9 cellular contexts compared by ENCODE assay signal in the genomic region with DNA sequence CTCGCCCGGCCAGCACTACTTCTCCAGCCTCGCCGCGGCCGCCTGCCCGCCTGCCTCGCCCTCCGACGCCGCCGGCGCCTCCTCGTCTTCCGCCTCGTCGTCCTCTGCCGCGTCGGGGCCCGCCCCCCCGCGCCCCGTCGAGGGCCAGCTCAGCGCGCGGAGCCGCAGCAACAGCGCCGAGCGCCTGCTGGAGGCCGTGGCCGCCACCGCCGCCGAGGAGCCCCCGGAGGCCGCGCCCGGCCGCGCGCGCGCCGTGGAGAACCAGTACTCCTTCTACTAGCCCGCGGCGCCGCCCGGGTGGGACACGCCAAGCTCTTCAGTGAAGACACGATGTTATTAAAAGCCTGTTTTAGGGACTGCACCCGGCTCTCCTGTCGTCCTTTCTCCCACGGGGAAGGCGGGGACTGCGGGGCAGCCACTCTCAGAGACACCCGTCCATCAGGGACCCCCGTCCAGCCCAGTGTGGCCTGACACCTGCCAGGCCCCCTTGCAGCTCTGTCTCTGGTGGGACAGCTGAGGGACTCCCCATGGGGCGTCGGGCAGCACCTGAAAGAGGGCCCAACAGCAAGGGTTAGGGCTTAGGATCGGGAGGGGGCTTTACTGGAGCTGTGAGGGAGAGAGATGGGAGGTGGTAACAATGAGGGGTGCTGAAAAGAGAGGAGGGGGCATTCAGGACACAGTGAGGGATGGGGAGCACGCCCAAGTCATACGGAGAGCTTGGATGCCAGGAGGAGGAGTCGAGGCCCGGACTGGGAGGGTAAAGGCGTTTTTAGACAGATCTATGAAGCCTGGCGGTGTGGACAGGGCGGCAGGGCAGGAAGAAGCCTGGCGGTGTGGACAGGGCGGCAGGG. TPM values are rescaled to one million over a fixed set of nuclear protein-coding genes. Genes with fewer than 3 reads are reported as not detected.
DNase-seq lines count a peak whose midpoint lies in the region; ATAC-seq and TF ChIP-seq lines count a peak whose summit lies in the region.
"Had no signal": no experiment of that assay in that cellular context is flagged by ENCODE, and none has a peak within 500 bp of the region (broad histone marks: within the 10 kb centered on the region; RNA-seq: fewer than 3 reads in every experiment).

No MANE protein-coding gene starts in this region.

- H3K27me3 ChIP-seq in SK-N-SH (ENCODE audit: insufficient read depth) = no peaks in the 10 kb centered on the region
- H3K27me3 ChIP-seq in trophoblast cell (ENCODE audit: insufficient read depth, low read length) = no peaks in the 10 kb centered on the region

- WGBS in SK-N-SH (ENCODE audit: low lambda C conversion rate) = 93% methylated on average over 73 of the region's 73 CpGs
- WGBS in trophoblast cell (ENCODE audit: extremely low coverage, insufficient coverage, insufficient read length) = no CpG with 5 or more reads among the region's 73 CpGs

- H2AK5ac ChIP-seq in trophoblast cell (ENCODE audit: low read length) = peak overlapping the region; percentile 90

- H2AFZ ChIP-seq in SK-N-SH (ENCODE audit: low read depth) (no peak overlapping the region), trophoblast cell (ENCODE audit: insufficient read depth, low read length, poor library complexity) (peak overlapping the region; percentile 50)

- peaks cover 3% of the 10 kb centered on the region for H3F3A ChIP-seq in SK-N-SH (replicated peaks; ENCODE audit: insufficient read depth)

- H3K79me2 ChIP-seq in SK-N-SH (ENCODE audit: insufficient read depth) (no peaks in the 10 kb centered on the region), trophoblast cell (ENCODE audit: control insufficient read depth, insufficient read depth, low read length, poor library complexity) (no peaks in the 10 kb centered on the region)

- peak overlapping the region; percentile 58 for H2BK12ac ChIP-seq in trophoblast cell (ENCODE audit: low read length)

- peak overlapping the region; percentile 93 for H4K91ac ChIP-seq in trophoblast cell (ENCODE audit: low read depth, low read length)

- H3K4ac ChIP-seq in trophoblast cell (ENCODE audit: low read depth, low read length) = peak overlapping the region; percentile 31

- DNase-seq in SK-N-SH = peak; percentile 46
- peak; percentile 50 for DNase-seq in NB4 (ENCODE audit: low read depth)
- peak; percentile 69 for DNase-seq in germinal center (ENCODE audit: low spot score)
- peak in 1 of 2 donors; percentile 44 for DNase-seq in trophoblast cell
- DNase-seq in activated CD4-positive, CD25-positive, alpha-beta regulatory T cell treated with anti-CD3 and anti-CD28 coated beads, Interleukin-2, amount 50 U/mL, for 72 hours = no peak
- DNase-seq in kidney tubule cell (ENCODE audit: low spot score) = no peak

- POLR2A ChIA-PET in SK-N-SH (lab: Yijun Ruan, JAX) = no interaction called here

- TF ChIP-seq POLR2A in NB4 (IDR thresholded peaks at IDR 0.05; ENCODE audit: extremely low read depth, insufficient read length) = no peak

- peak overlapping the region; percentile 72 for H3K14ac ChIP-seq in trophoblast cell (ENCODE audit: low read length)

- no peak for TF ChIP-seq RAD21 in SK-N-SH (IDR thresholded peaks at IDR 0.05; ENCODE audit: low read length)

- H3K79me1 ChIP-seq in trophoblast cell (ENCODE audit: low read length) = peaks cover 12% of the 10 kb centered on the region

- no peaks in the 10 kb centered on the region for H3K9me2 ChIP-seq in SK-N-SH

- peak overlapping the region; percentile 59 for H2BK5ac ChIP-seq in trophoblast cell (ENCODE audit: low read depth, low read length, poor library complexity)

- H3K4me3 ChIP-seq in SK-N-SH (ENCODE audit: low read depth in 2 of 2, low read length in 1 of 2) (no peak overlapping the region), NB4 (ENCODE audit: low read depth, low read length) (no peak overlapping the region), trophoblast cell (ENCODE audit: low read depth, low read length) (no peak overlapping the region)
- H3K4me3 ChIP-seq: prostate gland had no signal

- peak overlapping the region; percentile 72 for H4K12ac ChIP-seq in trophoblast cell (ENCODE audit: low read depth, low read length)

- H3K4me1 ChIP-seq in SK-N-SH (ENCODE audit: control insufficient read depth in 1 of 2, insufficient read depth in 2 of 2, low read depth in 1 of 2, low read length in 1 of 2) (peaks cover 0 to 4% of the 10 kb centered on the region in 2 experiments; a peak in 1 of 4 replicates), trophoblast cell (ENCODE audit: control insufficient read depth in 1 of 2, insufficient read depth in 2 of 2, low read length in 2 of 2) (peaks cover 28 to 30% of the 10 kb centered on the region in 2 experiments)
- H3K4me1 ChIP-seq: prostate gland had no signal

- H3K9me3 ChIP-seq in SK-N-SH (no peaks in the 10 kb centered on the region), trophoblast cell (ENCODE audit: insufficient read depth, low read depth, low read length) (peaks cover 6% of the 10 kb centered on the region)
- H3K9me3 ChIP-seq: prostate gland had no signal

- ATAC-seq in SK-N-SH treated with all-trans-retinoic acid at 6 μM for 48 hours (no peak), HG02798 (IDR thresholded peaks at IDR 0.05; ENCODE audit: poor library complexity, unreplicated experiment) (no peak)

- TF ChIP-seq CTCF in SK-N-SH (IDR thresholded peaks at IDR 0.05) (no peak), NB4 (IDR thresholded peaks at IDR 0.05; ENCODE audit: low read depth, low read length) (no peak)

- peak overlapping the region; percentile 91 for H3K18ac ChIP-seq in trophoblast cell (ENCODE audit: low read length)

- H3K23ac ChIP-seq in trophoblast cell (ENCODE audit: low read length) = no peak overlapping the region

- no peak for TF ChIP-seq EP300 in SK-N-SH (IDR thresholded peaks at IDR 0.05; ENCODE audit: borderline replicate concordance in 1 of 2, low read depth in 1 of 2, low read length in 1 of 2)

- H3K27ac ChIP-seq in SK-N-SH (ENCODE audit: low read depth in 2 of 2, low read length in 1 of 2) (no peak overlapping the region), trophoblast cell (ENCODE audit: low read depth, low read length) (peak overlapping the region; percentile 29)
- H3K27ac ChIP-seq: prostate gland had no signal

- no peaks in the 10 kb centered on the region for H3K36me3 ChIP-seq in SK-N-SH (replicated peaks in 1 of 2; ENCODE audit: control insufficient read depth in 1 of 2, insufficient read depth in 2 of 2, low read length in 1 of 2)
- peaks cover 11 to 21% of the 10 kb centered on the region in 2 experiments for H3K36me3 ChIP-seq in trophoblast cell (ENCODE audit: control insufficient read depth in 1 of 2, insufficient read depth in 2 of 2, low read length in 2 of 2)
- H3K36me3 ChIP-seq: prostate gland had no signal

- CTCF ChIA-PET in SK-N-SH (lab: Yijun Ruan, JAX) = interaction anchor here (0.8 to 2.7 kb wide), 3 partner anchors 31 to 70 kb away, joined by 3 to 12 read pairs (median 3); no protein-coding TSS in a partner anchor

- peak overlapping the region; percentile 77 for H4K8ac ChIP-seq in trophoblast cell (ENCODE audit: low read depth, low read length)

- H3K9ac ChIP-seq in SK-N-SH (no peak overlapping the region), trophoblast cell (ENCODE audit: low read length) (no peak overlapping the region)

- peak overlapping the region; percentile 86 for H2BK120ac ChIP-seq in trophoblast cell (ENCODE audit: insufficient read depth, low read length, poor library complexity)

- H3K4me2 ChIP-seq in SK-N-SH (no peak overlapping the region), trophoblast cell (ENCODE audit: low read length) (peak overlapping the region; percentile 15)

- no peaks in the 10 kb centered on the region for H4K20me1 ChIP-seq in SK-N-SH (ENCODE audit: insufficient read depth)

TF ChIP-seq in SK-N-SH, 30 proteins besides CTCF, POLR2A, EP300 and RAD21:
- TF ChIP-seq TAF1 (IDR thresholded peaks at IDR 0.05; ENCODE audit: borderline replicate concordance, low read depth, low read length) = no peak
- TF ChIP-seq, protein P1, sequence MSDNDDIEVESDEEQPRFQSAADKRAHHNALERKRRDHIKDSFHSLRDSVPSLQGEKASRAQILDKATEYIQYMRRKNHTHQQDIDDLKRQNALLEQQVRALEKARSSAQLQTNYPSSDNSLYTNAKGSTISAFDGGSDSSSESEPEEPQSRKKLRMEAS (IDR thresholded peaks at IDR 0.05; ENCODE audit: low read depth) = no peak
- TF ChIP-seq, protein P2, sequence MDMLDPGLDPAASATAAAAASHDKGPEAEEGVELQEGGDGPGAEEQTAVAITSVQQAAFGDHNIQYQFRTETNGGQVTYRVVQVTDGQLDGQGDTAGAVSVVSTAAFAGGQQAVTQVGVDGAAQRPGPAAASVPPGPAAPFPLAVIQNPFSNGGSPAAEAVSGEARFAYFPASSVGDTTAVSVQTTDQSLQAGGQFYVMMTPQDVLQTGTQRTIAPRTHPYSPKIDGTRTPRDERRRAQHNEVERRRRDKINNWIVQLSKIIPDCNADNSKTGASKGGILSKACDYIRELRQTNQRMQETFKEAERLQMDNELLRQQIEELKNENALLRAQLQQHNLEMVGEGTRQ (IDR thresholded peaks at IDR 0.05; ENCODE audit: borderline replicate concordance, low read depth, low read length) = no peak
- no peak for TF ChIP-seq YY1 (IDR thresholded peaks at IDR 0.05; ENCODE audit: low read depth)
TF ChIP-seq in SK-N-SH: peak in this region for 0.

TF ChIP-seq in SK-N-SH treated with all-trans-retinoic acid at 6 μM for 48 hours, 23 proteins besides CTCF, POLR2A, EP300 and RAD21 (continues in another document):
- TF ChIP-seq ZC3H10 (CRISPR knock-in tag; IDR thresholded peaks at IDR 0.05) = no peak
- TF ChIP-seq TOX (CRISPR knock-in tag; IDR thresholded peaks at IDR 0.05; ENCODE audit: borderline replicate concordance) = no peak
- no peak for TF ChIP-seq PPARA (CRISPR knock-in tag; IDR thresholded peaks at IDR 0.05; ENCODE audit: borderline replicate concordance)

RNA-seq across cellular contexts. Expression of a gene that starts 34.7 kb away (rescaled TPM):
- polyA plus RNA-seq in SK-N-SH (2012; rRNA removed) = not detected in 2 replicates
- not detected in 2 replicates for polyA plus RNA-seq in SK-N-SH (2012; cell fraction: cytosol; rRNA removed)
- polyA plus RNA-seq in SK-N-SH (2012; cell fraction: nucleus; rRNA removed) = not detected in 2 replicates
- not detected in 2 replicates for polyA plus RNA-seq in trophoblast cell (2013)

RNA-seq across cellular contexts. Expression of a gene that starts 34.9 kb away (rescaled TPM):
- polyA plus RNA-seq in SK-N-SH (2012; rRNA removed) = 3.8 and 4.7 TPM in 2 replicates
- 1.5 and 3.3 TPM in 2 replicates for polyA plus RNA-seq in SK-N-SH (2012; cell fraction: cytosol; rRNA removed)
- polyA plus RNA-seq in SK-N-SH (2012; cell fraction: nucleus; rRNA removed) = 8.5 and 19.3 TPM in 2 replicates
- 64.0 and 68.7 TPM in 2 replicates for polyA plus RNA-seq in trophoblast cell (2013)

Comparison
In these comparisons a context has a peak if more than half of its experiments do, and no peak if none do; other contexts are left out.
1. DNase-seq: peak in SK-N-SH (single experiment), NB4 (single experiment) and germinal center (single experiment); none in activated CD4-positive, CD25-positive, alpha-beta regulatory T cell treated with anti-CD3 and anti-CD28 coated beads, Interleukin-2, amount 50 U/mL, for 72 hours (single experiment) and kidney tubule cell (single experiment).